ENCODE assay signal across 26 cellular contexts in genomic region chr1:11857164-11857853, GRCh38. TPM values are rescaled to one million over a fixed set of nuclear protein-coding genes. Genes with fewer than 3 reads are reported as not detected.
"Had no signal": no experiment of that assay in that cellular context is flagged by ENCODE, and none has a peak within 500 bp of the region (broad histone marks: within the 10 kb centered on the region; RNA-seq: fewer than 3 reads in every experiment).

No MANE protein-coding gene starts in this region.

- DNase-seq: activated CD4-positive, alpha-beta memory T cell treated with anti-CD3 and anti-CD28 coated beads, Interleukin-2, amount 10 ng/mL, durations not matched to agents 7 days and 5 days; activated CD4-positive, alpha-beta T cell treated with anti-CD3 and anti-CD28 coated beads for 48 hours; activated CD4-positive, CD25-positive, alpha-beta regulatory T cell; activated CD8-positive, alpha-beta memory T cell treated with anti-CD3 and anti-CD28 coated beads, Interleukin-2, amount 10 ng/mL, durations not matched to agents 7 days and 5 days; activated naive CD4-positive, alpha-beta T cell treated with Interleukin-2 at 50 U/mL for 16 hours; aorta; erythroblast; gastrocnemius medialis; head of caudate nucleus; left ventricle myocardium inferior; mammary epithelial cell; midbrain; occipital lobe; retina; stimulated activated CD4-positive, alpha-beta T cell treated with anti-CD3 and anti-CD28 coated beads, Interleukin-2, amount 100 ng/mL, for 24 hours; stimulated activated naive CD8-positive, alpha-beta T cell treated with anti-CD3 and anti-CD28 coated beads, Interleukin-15, amount 100 ng/mL, for 72 hours; T1000; transverse colon; uterus had no signal

- H3K9me3 ChIP-seq: breast epithelium, gastrocnemius medialis, left ventricle myocardium inferior, suprapubic skin, transverse colon, uterus had no signal

- FAIRE-seq: endometrium had no signal

- H3K36me3 ChIP-seq: breast epithelium, gastrocnemius medialis, left ventricle myocardium inferior, suprapubic skin, transverse colon, uterus had no signal

- H3K4me3 ChIP-seq: breast epithelium, coronary artery, gastrocnemius medialis, left ventricle myocardium inferior, suprapubic skin, transverse colon, uterus had no signal

- H3K4me1 ChIP-seq: breast epithelium, gastrocnemius medialis, uterus had no signal

- H3K27ac ChIP-seq: breast epithelium, coronary artery, gastrocnemius medialis, left ventricle myocardium inferior, suprapubic skin, transverse colon, uterus had no signal

- ATAC-seq: activated CD8-positive, alpha-beta memory T cell treated with anti-CD3 and anti-CD28 coated beads, Interleukin-2, amount 10 ng/mL, durations not matched to agents 7 days and 5 days; gastrocnemius medialis; stimulated activated naive CD8-positive, alpha-beta T cell treated with anti-CD3 and anti-CD28 coated beads, Interleukin-15, amount 100 ng/mL, for 72 hours had no signal

RNA-seq across cellular contexts. Expression of gene NPPB, which starts 1.4 kb away (rescaled TPM):
- total RNA-seq: activated CD4-positive, alpha-beta memory T cell treated with anti-CD3 and anti-CD28 coated beads, Interleukin-2, amount 10 ng/mL, durations not matched to agents 7 days and 5 days; activated CD8-positive, alpha-beta memory T cell treated with anti-CD3 and anti-CD28 coated beads, Interleukin-2, amount 10 ng/mL, durations not matched to agents 7 days and 5 days; activated T-helper 2 cell treated with anti-CD3 and anti-CD28 coated beads, Interferon-gamma antibody, Interleukin-2, Interleukin-4, amounts not matched to agents 10 μg/mL and 5 μg/mL and 100 μg/mL, durations not matched to agents 14 hours and 24 hours and 36 hours; aorta; breast epithelium; gastrocnemius medialis; posterior vena cava; suprapubic skin; transverse colon; uterus had no signal
- polyA plus RNA-seq: mammary epithelial cell had no signal

RNA-seq across cellular contexts. Expression of gene NPPA, which starts 9.7 kb away (rescaled TPM):
- total RNA-seq: activated CD4-positive, alpha-beta memory T cell treated with anti-CD3 and anti-CD28 coated beads, Interleukin-2, amount 10 ng/mL, durations not matched to agents 7 days and 5 days; activated CD8-positive, alpha-beta memory T cell treated with anti-CD3 and anti-CD28 coated beads, Interleukin-2, amount 10 ng/mL, durations not matched to agents 7 days and 5 days; activated T-helper 2 cell treated with anti-CD3 and anti-CD28 coated beads, Interferon-gamma antibody, Interleukin-2, Interleukin-4, amounts not matched to agents 10 μg/mL and 5 μg/mL and 100 μg/mL, durations not matched to agents 14 hours and 24 hours and 36 hours; kidney epithelial cell; mammary epithelial cell; suprapubic skin; transverse colon; uterus had no signal
- polyA plus RNA-seq: mammary epithelial cell had no signal
